Comparison of ENCODE assay signal across 12 cellular contexts in genomic region chr11:128500488-128500887, GRCh38.
DNase-seq lines count a peak whose midpoint lies in the region; ATAC-seq and TF ChIP-seq lines count a peak whose summit lies in the region.
"Had no signal": no experiment of that assay in that cellular context is flagged by ENCODE, and none has a peak within 500 bp of the region (broad histone marks: within the 10 kb centered on the region; RNA-seq: fewer than 3 reads in every experiment).

No MANE protein-coding gene starts in this region.

- 52 to 72% (median 62%) methylated on average over 5 of the region's 5 CpGs for WGBS in stomach, 5 donors

- H3K36me3 ChIP-seq in stomach: peaks cover 0 to 1% (median 0%) of the 10 kb centered on the region in 4 donors
- H3K36me3 ChIP-seq: neural progenitor cell had no signal

- no peak for TF ChIP-seq POLR2A in stomach (IDR thresholded peaks at IDR 0.05)

- H3K4me3 ChIP-seq in fibroblast of villous mesenchyme (ENCODE audit: low read depth, low read length) (no peak overlapping the region), stomach (no peak overlapping the region)
- H3K4me3 ChIP-seq: neural progenitor cell had no signal

- no peak for ATAC-seq in activated CD4-positive, alpha-beta T cell treated with anti-CD3 and anti-CD28 coated beads for 36 hours

- peaks cover 67 to 100% (median 87%) of the 10 kb centered on the region in 4 donors for H3K4me1 ChIP-seq in stomach

- TF ChIP-seq CTCF in fibroblast of villous mesenchyme (IDR thresholded peaks at IDR 0.05; ENCODE audit: insufficient read depth, low read depth, low read length): no peak
- no peak for TF ChIP-seq CTCF in stomach (IDR thresholded peaks at IDR 0.05)

- H3K27me3 ChIP-seq in stomach: no peaks in the 10 kb centered on the region
- H3K27me3 ChIP-seq: neural progenitor cell had no signal

- peak overlapping the region in 3 of 5 donors; percentile 77 to 88 (median 86) for H3K27ac ChIP-seq in stomach
- H3K27ac ChIP-seq: neural progenitor cell had no signal

- POLR2A ChIA-PET in activated CD4-positive, alpha-beta T cell treated with anti-CD3 and anti-CD28 coated beads for 36 hours (lab: Charles Lee): interaction anchor here (0.6 to 2.1 kb wide), 4 partner anchors 10 to 28 kb away, joined by 3 to 4 read pairs (median 4); no protein-coding TSS in a partner anchor
- POLR2A ChIA-PET in activated CD4-positive, alpha-beta memory T cell treated with anti-CD3 and anti-CD28 coated beads, Interleukin-2, amount 10 ng/mL, durations not matched to agents 7 days and 5 days (lab: Charles Lee): interaction anchor here (1.2 to 31.4 kb wide), 9 partner anchors 14 to 209 kb away, joined by 3 to 1025 read pairs (median 6); no protein-coding TSS in a partner anchor

- H3K27me3 Mint-ChIP-seq in activated CD4-positive, alpha-beta T cell treated with anti-CD3 and anti-CD28 coated beads for 36 hours: no peaks in the 10 kb centered on the region
- no peaks in the 10 kb centered on the region for H3K27me3 Mint-ChIP-seq in activated CD4-positive, alpha-beta memory T cell treated with anti-CD3 and anti-CD28 coated beads, Interleukin-2, amount 10 ng/mL, durations not matched to agents 7 days and 5 days

- TF ChIP-seq EP300 in stomach (IDR thresholded peaks at IDR 0.05): no peak

- H3K4me3 Mint-ChIP-seq in activated CD4-positive, alpha-beta T cell treated with anti-CD3 and anti-CD28 coated beads for 36 hours: peak overlapping the region; percentile 70
- H3K4me3 Mint-ChIP-seq in activated CD4-positive, alpha-beta memory T cell treated with anti-CD3 and anti-CD28 coated beads, Interleukin-2, amount 10 ng/mL, durations not matched to agents 7 days and 5 days: peak overlapping the region; percentile 72
- H3K4me3 Mint-ChIP-seq: neural progenitor cell had no signal

- CTCF ChIA-PET in activated CD4-positive, alpha-beta T cell treated with anti-CD3 and anti-CD28 coated beads for 36 hours (lab: Charles Lee): interaction anchor here (1.0 to 4.7 kb wide), 8 partner anchors 9 to 210 kb away, joined by 3 to 17 read pairs (median 4); no protein-coding TSS in a partner anchor
- CTCF ChIA-PET in activated CD4-positive, alpha-beta memory T cell treated with anti-CD3 and anti-CD28 coated beads, Interleukin-2, amount 10 ng/mL, durations not matched to agents 7 days and 5 days (lab: Charles Lee): interaction anchor here (0.6 to 5.3 kb wide), 8 partner anchors 12 to 330 kb away, joined by 3 to 28 read pairs (median 4); no protein-coding TSS in a partner anchor

- no peaks in the 10 kb centered on the region for H3K9me3 ChIP-seq in stomach

- peak overlapping the region; percentile 98 for H3K27ac Mint-ChIP-seq in activated CD4-positive, alpha-beta T cell treated with anti-CD3 and anti-CD28 coated beads for 36 hours
- H3K27ac Mint-ChIP-seq in activated CD4-positive, alpha-beta memory T cell treated with anti-CD3 and anti-CD28 coated beads, Interleukin-2, amount 10 ng/mL, durations not matched to agents 7 days and 5 days: peak overlapping the region; percentile 85
- H3K27ac Mint-ChIP-seq: neural progenitor cell had no signal

- intact Hi-C loops in activated CD4-positive, alpha-beta T cell treated with anti-CD3 and anti-CD28 coated beads for 36 hours (cut with DNase I, micrococcal nuclease): loop anchor here (5.0 to 10.0 kb wide), 2 partner anchors 328 to 466 kb away; no protein-coding TSS in a partner anchor
- intact Hi-C loops in stomach (cut with DNase I; ENCODE audit: low total_unique reads): no loop called here

- no peaks in the 10 kb centered on the region for H3K9me3 Mint-ChIP-seq in activated CD4-positive, alpha-beta T cell treated with anti-CD3 and anti-CD28 coated beads for 36 hours (ENCODE audit: low read depth)
- no peaks in the 10 kb centered on the region for H3K9me3 Mint-ChIP-seq in activated CD4-positive, alpha-beta memory T cell treated with anti-CD3 and anti-CD28 coated beads, Interleukin-2, amount 10 ng/mL, durations not matched to agents 7 days and 5 days
- H3K9me3 Mint-ChIP-seq: neural progenitor cell had no signal

- peaks cover 94% of the 10 kb centered on the region for H3K4me1 Mint-ChIP-seq in activated CD4-positive, alpha-beta T cell treated with anti-CD3 and anti-CD28 coated beads for 36 hours
- peaks cover 97% of the 10 kb centered on the region for H3K4me1 Mint-ChIP-seq in activated CD4-positive, alpha-beta memory T cell treated with anti-CD3 and anti-CD28 coated beads, Interleukin-2, amount 10 ng/mL, durations not matched to agents 7 days and 5 days

- no peak for DNase-seq in activated CD4-positive, alpha-beta T cell treated with anti-CD3 and anti-CD28 coated beads for 36 hours
- no peak for DNase-seq in activated CD4-positive, alpha-beta T cell treated with anti-CD3 and anti-CD28 coated beads for 4 hours
- DNase-seq in activated CD4-positive, alpha-beta memory T cell treated with anti-CD3 and anti-CD28 coated beads, Interleukin-2, amount 10 ng/mL, durations not matched to agents 7 days and 5 days: no peak
- DNase-seq in fibroblast of villous mesenchyme (ENCODE audit: low read depth) (peak; percentile 41), stomach (no peak), HT-29 (ENCODE audit: low spot score) (no peak), NCI-H2081 treated with DMSO at 0.1 percent for 48 hours (lab: John Stamatoyannopoulos, UW) (no peak), mucosa of gallbladder (ENCODE audit: low spot score) (no peak)
- DNase-seq: amniotic stem cell, KBM-7, NCI-H526 treated with DMSO at 0.1 percent for 48 hours had no signal

- H3K36me3 Mint-ChIP-seq in activated CD4-positive, alpha-beta T cell treated with anti-CD3 and anti-CD28 coated beads for 36 hours (ENCODE audit: low read depth): peaks cover 86% of the 10 kb centered on the region
- H3K36me3 Mint-ChIP-seq in activated CD4-positive, alpha-beta memory T cell treated with anti-CD3 and anti-CD28 coated beads, Interleukin-2, amount 10 ng/mL, durations not matched to agents 7 days and 5 days (ENCODE audit: low read depth): peaks cover 88% of the 10 kb centered on the region
